19 cellular contexts compared by ENCODE assay signal in the genomic region with DNA sequence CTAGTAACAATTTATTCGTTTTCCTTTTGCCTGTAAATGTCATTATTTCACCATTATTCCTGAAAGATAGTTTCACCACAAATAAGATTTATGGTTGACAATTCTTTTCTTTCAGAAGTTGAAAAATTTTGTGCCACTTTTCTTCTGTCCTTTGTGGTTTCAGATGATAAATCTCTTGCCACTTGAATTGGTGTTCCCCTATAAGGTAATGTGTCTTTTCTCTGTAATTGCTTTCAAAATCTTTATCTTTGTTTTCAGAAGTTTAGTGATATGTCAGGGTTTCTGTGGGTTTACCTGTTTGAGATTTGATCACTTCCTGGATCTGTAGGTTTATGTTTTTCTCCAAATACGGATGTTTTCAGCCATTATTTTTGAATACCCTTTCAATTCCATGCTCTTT. TPM values are rescaled to one million over a fixed set of nuclear protein-coding genes. Genes with fewer than 3 reads are reported as not detected.
A peak's percentile ranks its signal among the peaks of the same experiment; 100 is the strongest.
DNase-seq lines count a peak whose midpoint lies in the region; ATAC-seq lines count a peak whose summit lies in the region.
"Had no signal": no experiment of that assay in that cellular context is flagged by ENCODE, and none has a peak within 500 bp of the region (broad histone marks: within the 10 kb centered on the region; RNA-seq: fewer than 3 reads in every experiment).

No MANE protein-coding gene starts in this region.

- H3K9me3 Mint-ChIP-seq in activated naive CD4-positive, alpha-beta T cell treated with anti-CD3 and anti-CD28 coated beads, Interleukin-2, amount 10 ng/mL, durations not matched to agents 7 days and 5 days: no peaks in the 10 kb centered on the region
- H3K9me3 Mint-ChIP-seq in T-cell: peaks cover 0 to 6% (median 0%) of the 10 kb centered on the region in 3 donors
- H3K9me3 Mint-ChIP-seq in stimulated activated naive CD8-positive, alpha-beta T cell treated with anti-CD3 and anti-CD28 coated beads, Interleukin-15, Interleukin-2, amounts not matched to agents 100 ng/mL and 50 ng/mL, for 24 hours: no peaks in the 10 kb centered on the region

- DNase-seq in activated naive CD4-positive, alpha-beta T cell treated with anti-CD3 and anti-CD28 coated beads, Interleukin-2, amount 10 ng/mL, durations not matched to agents 7 days and 5 days: no peak
- DNase-seq in activated naive CD4-positive, alpha-beta T cell (lab: John Stamatoyannopoulos, UW): no peak
- no peak for DNase-seq in T-cell
- peak; percentile 51 for DNase-seq in central memory CD4-positive, alpha-beta T cell
- DNase-seq in GDM1 (lab: John Stamatoyannopoulos, UW): no peak
- DNase-seq in hepatic stellate cell (ENCODE audit: low spot score): no peak
- DNase-seq: adrenal gland; effector CD8-positive, alpha-beta T cell; H9; hypothalamus; MV-4-11; NCI-H2029 treated with DMSO at 0.1 percent for 48 hours; NCI-H510A treated with DMSO at 0.1 percent for 48 hours; nucleus accumbens; SJCRH30; stimulated activated CD4-positive, alpha-beta T cell treated with anti-CD3 and anti-CD28 coated beads, Interleukin-1b, Interleukin-23, amount 100 ng/mL, for 48 hours had no signal

- POLR2A ChIA-PET in T-cell (lab: Charles Lee): no interaction called here

- peaks cover 32% of the 10 kb centered on the region for H3K4me1 Mint-ChIP-seq in activated naive CD4-positive, alpha-beta T cell treated with anti-CD3 and anti-CD28 coated beads, Interleukin-2, amount 10 ng/mL, durations not matched to agents 7 days and 5 days
- peaks cover 57 to 79% (median 64%) of the 10 kb centered on the region in 3 donors for H3K4me1 Mint-ChIP-seq in T-cell
- peaks cover 54% of the 10 kb centered on the region for H3K4me1 Mint-ChIP-seq in stimulated activated naive CD8-positive, alpha-beta T cell treated with anti-CD3 and anti-CD28 coated beads, Interleukin-15, Interleukin-2, amounts not matched to agents 100 ng/mL and 50 ng/mL, for 24 hours (ENCODE audit: low read depth)

- H3K27ac Mint-ChIP-seq in activated naive CD4-positive, alpha-beta T cell treated with anti-CD3 and anti-CD28 coated beads, Interleukin-2, amount 10 ng/mL, durations not matched to agents 7 days and 5 days: peak overlapping the region; percentile 92
- H3K27ac Mint-ChIP-seq in T-cell: peak overlapping the region; percentile 93 to 94
- peak overlapping the region; percentile 81 for H3K27ac Mint-ChIP-seq in stimulated activated naive CD8-positive, alpha-beta T cell treated with anti-CD3 and anti-CD28 coated beads, Interleukin-15, Interleukin-2, amounts not matched to agents 100 ng/mL and 50 ng/mL, for 24 hours

- peak; percentile 76 to 93 (median 85) for ATAC-seq in T-cell (replicated peaks in 1 of 4)
- ATAC-seq in GM18867 (IDR thresholded peaks at IDR 0.05; ENCODE audit: unreplicated experiment): no peak
- ATAC-seq: sciatic nerve had no signal

- H3K27me3 Mint-ChIP-seq in activated naive CD4-positive, alpha-beta T cell treated with anti-CD3 and anti-CD28 coated beads, Interleukin-2, amount 10 ng/mL, durations not matched to agents 7 days and 5 days: no peaks in the 10 kb centered on the region
- H3K27me3 Mint-ChIP-seq in T-cell: no peaks in the 10 kb centered on the region
- no peaks in the 10 kb centered on the region for H3K27me3 Mint-ChIP-seq in stimulated activated naive CD8-positive, alpha-beta T cell treated with anti-CD3 and anti-CD28 coated beads, Interleukin-15, Interleukin-2, amounts not matched to agents 100 ng/mL and 50 ng/mL, for 24 hours

- CTCF ChIA-PET in activated naive CD4-positive, alpha-beta T cell treated with anti-CD3 and anti-CD28 coated beads, Interleukin-2, amount 10 ng/mL, durations not matched to agents 7 days and 5 days (lab: Charles Lee): no interaction called here
- CTCF ChIA-PET in T-cell (lab: Charles Lee): interaction anchor here in 1 of 2 donors (0.9 kb wide), 1 partner anchor 15 kb away, joined by 3 read pairs; no protein-coding TSS in a partner anchor

- H3K4me3 Mint-ChIP-seq in activated naive CD4-positive, alpha-beta T cell treated with anti-CD3 and anti-CD28 coated beads, Interleukin-2, amount 10 ng/mL, durations not matched to agents 7 days and 5 days: peak overlapping the region; percentile 49
- peak overlapping the region; percentile 63 to 78 (median 66) for H3K4me3 Mint-ChIP-seq in T-cell
- H3K4me3 Mint-ChIP-seq in stimulated activated naive CD8-positive, alpha-beta T cell treated with anti-CD3 and anti-CD28 coated beads, Interleukin-15, Interleukin-2, amounts not matched to agents 100 ng/mL and 50 ng/mL, for 24 hours: peak overlapping the region; percentile 53
- H3K4me3 Mint-ChIP-seq: H9 had no signal

- peaks cover 38% of the 10 kb centered on the region for H3K36me3 Mint-ChIP-seq in activated naive CD4-positive, alpha-beta T cell treated with anti-CD3 and anti-CD28 coated beads, Interleukin-2, amount 10 ng/mL, durations not matched to agents 7 days and 5 days
- peaks cover 39% of the 10 kb centered on the region for H3K36me3 Mint-ChIP-seq in T-cell
- peaks cover 44% of the 10 kb centered on the region for H3K36me3 Mint-ChIP-seq in stimulated activated naive CD8-positive, alpha-beta T cell treated with anti-CD3 and anti-CD28 coated beads, Interleukin-15, Interleukin-2, amounts not matched to agents 100 ng/mL and 50 ng/mL, for 24 hours (ENCODE audit: low read depth)

RNA-seq across cellular contexts. Expression of a gene that starts 14.6 kb away (rescaled TPM):
- total RNA-seq in T-cell: 10 to 100 TPM; 23.9 to 32.5 (median 24.7) TPM
